34 cellular contexts compared by ENCODE assay signal in the genomic region with DNA sequence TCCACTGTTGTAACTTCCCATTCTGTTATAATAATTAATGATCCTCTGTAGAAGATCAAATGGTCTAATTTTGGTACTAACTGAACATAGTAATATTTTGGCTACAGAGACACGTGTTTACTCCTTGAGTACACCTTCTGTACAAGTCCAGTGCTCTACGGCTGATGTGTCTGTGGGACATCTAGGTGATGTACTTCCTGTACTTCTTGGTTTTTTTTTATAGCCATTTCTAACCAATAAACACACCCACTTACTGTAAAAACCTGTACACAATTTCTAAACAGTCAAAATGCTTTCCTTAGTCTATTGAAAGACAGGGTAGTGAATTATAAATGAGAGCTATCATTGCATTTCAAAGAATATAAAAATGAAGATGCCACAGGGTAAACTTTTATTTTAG.
DNase-seq lines count a peak whose midpoint lies in the region; ATAC-seq, FAIRE-seq and TF ChIP-seq lines count a peak whose summit lies in the region.
"Had no signal": no experiment of that assay in that cellular context is flagged by ENCODE, and none has a peak within 500 bp of the region (broad histone marks: within the 10 kb centered on the region; RNA-seq: fewer than 3 reads in every experiment).

No MANE protein-coding gene starts in this region.

- no peak overlapping the region for H3K4me3 Mint-ChIP-seq in T-helper 17 cell
- H3K4me3 Mint-ChIP-seq: B cell; CD14-positive monocyte; CD4-positive, alpha-beta memory T cell; CD4-positive, alpha-beta T cell; CD4-positive, CD25-positive, alpha-beta regulatory T cell; CD8-positive, alpha-beta memory T cell; CD8-positive, alpha-beta T cell had no signal

- no peaks in the 10 kb centered on the region for H3K4me1 Mint-ChIP-seq in T-helper 17 cell
- H3K4me1 Mint-ChIP-seq: CD14-positive monocyte; CD4-positive, alpha-beta memory T cell; CD4-positive, CD25-positive, alpha-beta regulatory T cell; CD8-positive, alpha-beta memory T cell had no signal

- TF ChIP-seq CTCF in LNCaP clone FGC (IDR thresholded peaks at IDR 0.05; ENCODE audit: control insufficient read depth, extremely low read depth, insufficient read depth), result no peak
- no peak for TF ChIP-seq CTCF in mucosa of descending colon (IDR thresholded peaks at IDR 0.05)
- TF ChIP-seq CTCF in GM13977 (IDR thresholded peaks at IDR 0.05; ENCODE audit: extremely low read depth, insufficient read depth, missing control alignments), result no peak

- no peak for DNase-seq in GM18507 (ENCODE audit: extremely low spot score, insufficient read length, low read depth)
- DNase-seq in LNCaP clone FGC (ENCODE audit: low read depth), result peak; percentile 10
- no peak for DNase-seq in left colon
- DNase-seq in mucosa of descending colon, result no peak
- DNase-seq in T-helper 17 cell, result no peak
- no peak for DNase-seq in HCEC 1CT
- no peak for DNase-seq in GM13977 (ENCODE audit: low spot score)
- DNase-seq: 8988T; ACHN; AML-193; BE2C; C1 segment of cervical spinal cord; Caco-2; Calu3; CD4-positive, alpha-beta memory T cell; CD4-positive, alpha-beta T cell; CD4-positive, CD25-positive, alpha-beta regulatory T cell; CD8-positive, alpha-beta memory T cell; CD8-positive, alpha-beta T cell; COR-L47; DMS 273 treated with DMSO at 0.1 percent for 48 hours; DMS153; DMS53; DMS79; DMS79 treated with DMSO at 0.1 percent for 48 hours; DND-41; EL had no signal

- intact Hi-C loops in left colon (cut with DNase I, micrococcal nuclease), result no loop called here
- intact Hi-C loops in mucosa of descending colon (cut with DNase I, micrococcal nuclease), result no loop called here

- H3K4me3 ChIP-seq in LNCaP clone FGC (ENCODE audit: low read depth, low read length) (no peak overlapping the region), mucosa of descending colon (no peak overlapping the region)
- H3K4me3 ChIP-seq: A549; BLaER1; BLaER1 treated with 17β-estradiol and CSF1 and Interleukin-3, amounts not matched to agents 10 nM and 100 nM had no signal

- no peaks in the 10 kb centered on the region for H3K27me3 Mint-ChIP-seq in T-helper 17 cell
- H3K27me3 Mint-ChIP-seq: B cell; CD4-positive, alpha-beta memory T cell; CD4-positive, alpha-beta T cell; CD4-positive, CD25-positive, alpha-beta regulatory T cell; CD8-positive, alpha-beta memory T cell had no signal

- no peaks in the 10 kb centered on the region for H3K4me1 ChIP-seq in mucosa of descending colon (ENCODE audit: low read depth)
- H3K4me1 ChIP-seq: A549; BE2C; BLaER1; BLaER1 treated with 17β-estradiol and CSF1 and Interleukin-3, amounts not matched to agents 10 nM and 100 nM; Caco-2 had no signal

- in situ Hi-C loops in GM13977 (cut with MboI; ENCODE audit: low pct_unique_long_range_greater_than_20kb, low sequenced_read_pairs, unreplicated experiment), result no loop called here

- H3K36me3 Mint-ChIP-seq in T-helper 17 cell (ENCODE audit: low read depth), result peaks cover 3% of the 10 kb centered on the region

- ATAC-seq in left colon (peak; percentile 83), mucosa of descending colon (peak; percentile 75), T-helper 17 cell (no peak), HG02981 (IDR thresholded peaks at IDR 0.05; ENCODE audit: unreplicated experiment) (no peak)
- ATAC-seq: A549; CD8-positive, alpha-beta T cell had no signal

- FAIRE-seq in GM18507 (lab: Jason Lieb, UNC), result peak; percentile 24
- FAIRE-seq: A549, D721Med had no signal

- H3K9me3 ChIP-seq in mucosa of descending colon (no peaks in the 10 kb centered on the region), T-helper 17 cell (ENCODE audit: control insufficient read depth, low read length, poor library complexity, severe bottlenecking) (no peaks in the 10 kb centered on the region)
- H3K9me3 ChIP-seq: A549; BE2C; BLaER1; BLaER1 treated with 17β-estradiol and CSF1 and Interleukin-3, amounts not matched to agents 10 nM and 100 nM; Caco-2 had no signal

- H3K27ac Mint-ChIP-seq in T-helper 17 cell, result no peak overlapping the region
- H3K27ac Mint-ChIP-seq: B cell; CD14-positive monocyte; CD4-positive, alpha-beta memory T cell; CD4-positive, alpha-beta T cell; CD4-positive, CD25-positive, alpha-beta regulatory T cell; CD8-positive, alpha-beta memory T cell; CD8-positive, alpha-beta T cell had no signal

- H3K36me3 ChIP-seq in mucosa of descending colon (ENCODE audit: low read depth), result no peaks in the 10 kb centered on the region

Comparison
In these comparisons a context has a peak if more than half of its experiments do, and no peak if none do; other contexts are left out.
1. ATAC-seq: peak in left colon (single experiment) and mucosa of descending colon (single experiment); none in T-helper 17 cell (single experiment) and HG02981 (single experiment).